ENCODE assay signal across 8 cellular contexts in the genomic region with DNA sequence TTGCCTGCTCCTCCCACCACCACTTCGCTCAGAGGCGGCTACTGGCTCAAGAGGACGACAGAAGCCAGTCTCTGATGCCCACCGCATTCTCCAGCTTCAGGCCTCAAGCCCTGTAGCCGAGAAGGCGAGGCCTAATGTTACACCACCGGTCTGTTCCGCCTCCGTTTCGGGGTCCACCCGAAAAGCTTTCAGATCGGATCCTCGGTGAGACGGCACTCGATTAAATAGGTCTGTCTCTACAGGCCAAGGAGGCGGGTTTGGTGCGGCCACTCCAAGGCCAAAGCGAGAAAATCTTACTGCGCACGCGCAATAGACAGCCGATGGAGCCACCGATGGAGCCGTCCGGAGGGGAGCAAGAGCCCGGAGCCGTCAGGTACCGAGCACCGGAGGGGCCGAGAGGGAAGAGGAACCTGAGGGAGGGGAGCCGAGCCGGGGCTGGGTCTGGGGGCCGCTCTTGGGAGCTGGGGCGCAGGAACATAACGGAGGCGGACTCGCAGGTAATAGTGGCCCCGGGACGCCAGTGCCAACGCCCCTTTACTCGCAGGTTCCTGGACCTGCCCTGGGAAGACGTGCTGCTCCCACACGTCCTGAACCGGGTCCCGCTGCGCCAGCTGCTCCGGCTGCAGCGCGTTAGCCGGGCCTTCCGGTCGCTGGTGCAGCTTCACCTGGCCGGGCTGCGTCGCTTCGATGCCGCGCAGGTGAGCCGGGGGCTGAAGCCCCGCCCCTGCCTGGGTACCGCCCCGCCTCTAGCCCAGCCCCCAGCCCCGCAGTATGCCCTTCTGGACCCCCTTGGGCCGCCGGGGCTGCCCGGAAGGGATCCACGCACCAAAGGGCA.
DNase-seq lines count a peak whose midpoint lies in the region; ATAC-seq and FAIRE-seq lines count a peak whose summit lies in the region.

A gene with protein sequence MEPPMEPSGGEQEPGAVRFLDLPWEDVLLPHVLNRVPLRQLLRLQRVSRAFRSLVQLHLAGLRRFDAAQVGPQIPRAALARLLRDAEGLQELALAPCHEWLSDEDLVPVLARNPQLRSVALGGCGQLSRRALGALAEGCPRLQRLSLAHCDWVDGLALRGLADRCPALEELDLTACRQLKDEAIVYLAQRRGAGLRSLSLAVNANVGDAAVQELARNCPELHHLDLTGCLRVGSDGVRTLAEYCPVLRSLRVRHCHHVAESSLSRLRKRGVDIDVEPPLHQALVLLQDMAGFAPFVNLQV (plus strand): TSS at position 27 of the 835 bp plus-strand sequence. CDS start 294 bp downstream, at position 321.

- DNase-seq in Ammon's horn (ENCODE audit: low spot score) (peak; percentile 95), GM19239 (ENCODE audit: insufficient read length, low spot score) (peak; percentile 96), NCI-H524 treated with DMSO at 0.1 percent for 48 hours (lab: John Stamatoyannopoulos, UW) (peak; percentile 52), kidney tubule cell (ENCODE audit: low spot score) (peak; percentile 96)
- peak; percentile 95 to 96 for DNase-seq in activated CD4-positive, alpha-beta T cell treated with anti-CD3 and anti-CD28 coated beads for 4 hours
- peak; percentile 92 to 99 (median 94) for DNase-seq in stimulated activated CD4-positive, alpha-beta T cell treated with anti-CD3 and anti-CD28 coated beads, Interleukin-1b, Interleukin-23, amount 100 ng/mL, for 24 hours (ENCODE audit: low read depth in 4 of 4, low spot score in 1 of 4)

- ATAC-seq in HG03457 (IDR thresholded peaks at IDR 0.05; ENCODE audit: unreplicated experiment) = peak; percentile 48

- FAIRE-seq in GM19239 (lab: Jason Lieb, UNC) = peak; percentile 96

- H3K27ac ChIP-seq in cingulate gyrus (ENCODE audit: low read depth, low read length) = peak within 1 kb of the TSS; percentile 98

Comparison
In these comparisons a context has a peak if more than half of its experiments do, and no peak if none do; other contexts are left out.
1. Peak in every context shown above with its lines: DNase-seq, ATAC-seq and H3K27ac ChIP-seq.